12 cellular contexts compared by ENCODE assay signal in the genomic region with DNA sequence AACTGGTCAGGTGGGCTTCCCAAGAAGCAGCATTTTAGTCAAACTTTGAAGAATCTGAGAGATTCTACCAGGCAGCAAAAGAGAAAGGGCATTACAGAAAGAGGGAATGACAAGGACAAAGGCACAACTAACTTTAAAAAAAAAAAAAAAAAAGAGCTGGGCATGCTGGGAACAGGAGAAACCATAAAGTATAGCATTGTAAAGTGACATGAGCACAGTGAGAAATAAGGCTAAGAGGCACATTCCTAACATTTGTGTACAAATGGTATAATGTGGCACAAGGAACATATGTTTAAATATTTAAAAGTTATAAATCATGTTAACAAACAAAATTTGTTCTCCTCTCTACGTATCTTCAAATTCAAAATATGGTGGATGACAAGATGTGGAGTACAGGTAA.
"Had no signal": no experiment of that assay in that cellular context is flagged by ENCODE, and none has a peak within 500 bp of the region (broad histone marks: within the 10 kb centered on the region; RNA-seq: fewer than 3 reads in every experiment).

No MANE protein-coding gene starts in this region.

- H3K4me1 ChIP-seq: gastrocnemius medialis, right lobe of liver had no signal

- H3K4me1 Mint-ChIP-seq: activated CD4-positive, alpha-beta memory T cell treated with anti-CD3 and anti-CD28 coated beads, Interleukin-2, amount 10 ng/mL, durations not matched to agents 7 days and 5 days had no signal

- H3K9me3 ChIP-seq: gastrocnemius medialis, right lobe of liver had no signal

- H3K36me3 Mint-ChIP-seq: type B pancreatic cell had no signal

- H3K27me3 ChIP-seq: gastrocnemius medialis, heart right ventricle, right lobe of liver, spleen had no signal

- H3K4me3 Mint-ChIP-seq: activated CD4-positive, alpha-beta memory T cell treated with anti-CD3 and anti-CD28 coated beads, Interleukin-2, amount 10 ng/mL, durations not matched to agents 7 days and 5 days; T-helper 2 cell treated with Interferon-gamma antibody and Interleukin-4, amounts not matched to agents 5 μg/mL and 100 μg/mL, for 36 hours; type B pancreatic cell had no signal

- H3K27me3 Mint-ChIP-seq: activated CD4-positive, alpha-beta memory T cell treated with anti-CD3 and anti-CD28 coated beads, Interleukin-2, amount 10 ng/mL, durations not matched to agents 7 days and 5 days; progenitor cell of endocrine pancreas; type B pancreatic cell had no signal

- DNase-seq: activated CD4-positive, alpha-beta memory T cell treated with anti-CD3 and anti-CD28 coated beads, Interleukin-2, amount 10 ng/mL, durations not matched to agents 7 days and 5 days; gastrocnemius medialis; heart right ventricle; kidney; left ventricle myocardium superior; mesendoderm; right lobe of liver; spleen; stimulated activated naive CD4-positive, alpha-beta T cell had no signal

- ATAC-seq: gastrocnemius medialis, heart right ventricle, left ventricle myocardium superior had no signal

- H3K27ac ChIP-seq: gastrocnemius medialis, heart right ventricle, right lobe of liver had no signal

- H3K4me3 ChIP-seq: gastrocnemius medialis, heart right ventricle, right lobe of liver, spleen had no signal

- H3K36me3 ChIP-seq: gastrocnemius medialis, heart right ventricle, right lobe of liver, spleen had no signal

- H3K27ac Mint-ChIP-seq: activated CD4-positive, alpha-beta memory T cell treated with anti-CD3 and anti-CD28 coated beads, Interleukin-2, amount 10 ng/mL, durations not matched to agents 7 days and 5 days; T-helper 2 cell treated with Interferon-gamma antibody and Interleukin-4, amounts not matched to agents 5 μg/mL and 100 μg/mL, for 36 hours; type B pancreatic cell had no signal
